33 cellular contexts compared by ENCODE assay signal in the genomic region with DNA sequence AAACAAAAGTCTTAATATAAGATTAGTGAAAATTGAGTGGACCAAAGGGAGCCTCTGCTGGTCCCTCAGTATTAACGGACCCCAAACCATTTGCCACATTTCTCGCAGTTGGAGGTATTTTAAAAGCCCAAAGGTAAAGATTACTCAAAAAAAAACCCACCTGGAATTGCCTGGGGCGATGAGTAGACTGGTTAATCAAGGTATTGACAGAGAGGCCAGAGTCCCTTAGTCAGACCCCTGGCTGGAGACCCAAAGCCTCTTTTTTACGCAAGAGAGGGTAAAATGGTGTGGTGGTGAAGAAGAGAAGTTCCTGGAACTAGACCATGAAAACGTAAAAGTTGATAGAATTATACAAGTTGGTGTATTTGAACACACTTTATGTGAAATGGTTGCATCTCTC.
"Had no signal": no experiment of that assay in that cellular context is flagged by ENCODE, and none has a peak within 500 bp of the region (broad histone marks: within the 10 kb centered on the region; RNA-seq: fewer than 3 reads in every experiment).

No MANE protein-coding gene starts in this region.

- H3K27ac ChIP-seq: adrenal gland, breast epithelium, cardiac muscle cell, colonic mucosa, foreskin keratinocyte, gastrocnemius medialis had no signal

- H3K4me1 ChIP-seq: adrenal gland, breast epithelium, colonic mucosa, foreskin keratinocyte, gastrocnemius medialis had no signal

- H3K9me3 ChIP-seq: adrenal gland, breast epithelium, colonic mucosa, gastrocnemius medialis had no signal

- FAIRE-seq: endometrium had no signal

- H3K9me3 Mint-ChIP-seq: activated CD4-positive, alpha-beta memory T cell treated with anti-CD3 and anti-CD28 coated beads for 36 hours; activated CD4-positive, alpha-beta T cell treated with anti-CD3 and anti-CD28 coated beads, Interleukin-2, amount 10 ng/mL, durations not matched to agents 24 days and 14 days; activated naive CD4-positive, alpha-beta T cell treated with anti-CD3 and anti-CD28 coated beads for 36 hours; activated naive CD4-positive, alpha-beta T cell treated with anti-CD3 and anti-CD28 coated beads, Interleukin-2, amount 50 U/mL, for 24 hours; activated naive CD8-positive, alpha-beta T cell treated with anti-CD3 and anti-CD28 coated beads for 36 hours; activated naive CD8-positive, alpha-beta T cell treated with anti-CD3 and anti-CD28 coated beads, Interleukin-2, amount 50 U/mL, for 24 hours; activated T-helper 1 cell treated with anti-CD3 and anti-CD28 coated beads, Interleukin-12 subunit alpha, Interleukin-12 subunit beta, Interleukin-2, Interleukin-4 antibody, amounts not matched to agents 30 ng/mL and 10 ng/mL and 1 ng/mL, durations not matched to agents 14 hours and 24 hours and 36 hours; activated T-helper 2 cell treated with anti-CD3 and anti-CD28 coated beads, Interferon-gamma antibody, Interleukin-2, Interleukin-4, amounts not matched to agents 10 μg/mL and 5 μg/mL and 100 μg/mL, durations not matched to agents 14 hours and 24 hours and 36 hours; brain had no signal

- H3K36me3 Mint-ChIP-seq: activated CD4-positive, alpha-beta memory T cell treated with anti-CD3 and anti-CD28 coated beads for 36 hours; activated CD8-positive, alpha-beta memory T cell treated with anti-CD3 and anti-CD28 coated beads, Interleukin-2, amount 10 ng/mL, durations not matched to agents 7 days and 5 days; activated naive CD4-positive, alpha-beta T cell treated with anti-CD3 and anti-CD28 coated beads, Interleukin-2, amount 50 U/mL, for 24 hours; activated naive CD8-positive, alpha-beta T cell treated with anti-CD3 and anti-CD28 coated beads for 36 hours; brain had no signal

- H3K4me1 Mint-ChIP-seq: activated CD4-positive, alpha-beta T cell treated with anti-CD3 and anti-CD28 coated beads for 36 hours; activated CD4-positive, alpha-beta T cell treated with anti-CD3 and anti-CD28 coated beads, Interleukin-2, amount 10 ng/mL, durations not matched to agents 24 days and 14 days; activated CD8-positive, alpha-beta memory T cell treated with anti-CD3 and anti-CD28 coated beads, Interleukin-2, amount 10 ng/mL, durations not matched to agents 7 days and 5 days; activated naive CD4-positive, alpha-beta T cell treated with anti-CD3 and anti-CD28 coated beads, Interleukin-2, amount 50 U/mL, for 24 hours; activated naive CD8-positive, alpha-beta T cell treated with anti-CD3 and anti-CD28 coated beads for 36 hours; activated naive CD8-positive, alpha-beta T cell treated with anti-CD3 and anti-CD28 coated beads, Interleukin-2, amount 50 U/mL, for 24 hours; brain had no signal

- H3K27me3 Mint-ChIP-seq: activated CD4-positive, alpha-beta memory T cell treated with anti-CD3 and anti-CD28 coated beads for 36 hours; activated CD4-positive, alpha-beta T cell treated with anti-CD3 and anti-CD28 coated beads, Interleukin-2, amount 10 ng/mL, durations not matched to agents 24 days and 14 days; activated naive CD8-positive, alpha-beta T cell treated with anti-CD3 and anti-CD28 coated beads, Interleukin-2, amount 50 U/mL, for 24 hours had no signal

- H3K27me3 ChIP-seq: adrenal gland, breast epithelium, cardiac muscle cell, colonic mucosa, foreskin keratinocyte, gastrocnemius medialis had no signal

- H3K27ac Mint-ChIP-seq: activated CD4-positive, alpha-beta memory T cell treated with anti-CD3 and anti-CD28 coated beads for 36 hours; activated CD4-positive, alpha-beta T cell treated with anti-CD3 and anti-CD28 coated beads for 36 hours; activated CD4-positive, alpha-beta T cell treated with anti-CD3 and anti-CD28 coated beads, Interleukin-2, amount 10 ng/mL, durations not matched to agents 24 days and 14 days; activated CD8-positive, alpha-beta memory T cell treated with anti-CD3 and anti-CD28 coated beads, Interleukin-2, amount 10 ng/mL, durations not matched to agents 7 days and 5 days; activated CD8-positive, alpha-beta T cell treated with anti-CD3 and anti-CD28 coated beads, Interleukin-2, amount 10 ng/mL, durations not matched to agents 7 days and 5 days; activated naive CD4-positive, alpha-beta T cell treated with anti-CD3 and anti-CD28 coated beads for 36 hours; activated naive CD4-positive, alpha-beta T cell treated with anti-CD3 and anti-CD28 coated beads, Interleukin-2, amount 50 U/mL, for 24 hours; activated naive CD8-positive, alpha-beta T cell treated with anti-CD3 and anti-CD28 coated beads for 36 hours; activated naive CD8-positive, alpha-beta T cell treated with anti-CD3 and anti-CD28 coated beads, Interleukin-2, amount 50 U/mL, for 24 hours; activated T-helper 1 cell treated with anti-CD3 and anti-CD28 coated beads, Interleukin-12 subunit alpha, Interleukin-12 subunit beta, Interleukin-2, Interleukin-4 antibody, amounts not matched to agents 30 ng/mL and 10 ng/mL and 1 ng/mL, durations not matched to agents 14 hours and 24 hours and 36 hours; activated T-helper 2 cell treated with anti-CD3 and anti-CD28 coated beads, Interferon-gamma antibody, Interleukin-2, Interleukin-4, amounts not matched to agents 10 μg/mL and 5 μg/mL and 100 μg/mL, durations not matched to agents 14 hours and 24 hours and 36 hours; brain had no signal

- DNase-seq: activated CD4-positive, alpha-beta memory T cell treated with anti-CD3 and anti-CD28 coated beads for 36 hours; activated CD4-positive, alpha-beta T cell treated with anti-CD3 and anti-CD28 coated beads for 36 hours; activated CD4-positive, alpha-beta T cell treated with anti-CD3 and anti-CD28 coated beads, Interleukin-2, amount 10 ng/mL, durations not matched to agents 24 days and 14 days; activated CD4-positive, CD25-positive, alpha-beta regulatory T cell; activated CD4-positive, CD25-positive, alpha-beta regulatory T cell treated with anti-CD3 and anti-CD28 coated beads, Interleukin-2, amount 50 U/mL, for 72 hours; activated CD8-positive, alpha-beta memory T cell treated with anti-CD3 and anti-CD28 coated beads, Interleukin-2, amount 10 ng/mL, durations not matched to agents 7 days and 5 days; activated CD8-positive, alpha-beta memory T cell treated with anti-CD3 and anti-CD28 coated beads, Interleukin-2, amount 50 U/mL, for 4 hours; activated CD8-positive, alpha-beta T cell treated with anti-CD3 and anti-CD28 coated beads, Interleukin-2, amount 10 ng/mL, durations not matched to agents 7 days and 5 days; activated effector memory CD4-positive, alpha-beta T cell treated with anti-CD3 and anti-CD28 coated beads, Interleukin-2, amount 50 U/mL, for 16 hours; activated naive CD4-positive, alpha-beta T cell treated with anti-CD3 and anti-CD28 coated beads for 36 hours; activated naive CD8-positive, alpha-beta T cell treated with anti-CD3 and anti-CD28 coated beads for 36 hours; activated naive CD8-positive, alpha-beta T cell treated with anti-CD3 and anti-CD28 coated beads, Interleukin-2, amount 50 U/mL, for 24 hours; activated T-cell treated with anti-CD3 and anti-CD28 coated beads, Interleukin-2, amount 50 U/mL, for 1 hour; activated T-cell treated with anti-CD3 and anti-CD28 coated beads, Interleukin-2, amount 50 U/mL, for 48 hours; amygdala; aorta; central memory CD4-positive, alpha-beta T cell; cerebellar nuclear complex; colonic mucosa; effector CD8-positive, alpha-beta T cell; gastrocnemius medialis; glutamatergic neuron; T-helper 2 cell had no signal

- ATAC-seq: activated CD4-positive, alpha-beta T cell treated with anti-CD3 and anti-CD28 coated beads for 36 hours; activated CD8-positive, alpha-beta memory T cell treated with anti-CD3 and anti-CD28 coated beads, Interleukin-2, amount 10 ng/mL, durations not matched to agents 7 days and 5 days; activated CD8-positive, alpha-beta T cell treated with anti-CD3 and anti-CD28 coated beads, Interleukin-2, amount 10 ng/mL, durations not matched to agents 7 days and 5 days; activated naive CD8-positive, alpha-beta T cell treated with anti-CD3 and anti-CD28 coated beads, Interleukin-2, amount 50 U/mL, for 24 hours; esophagus mucosa; gastrocnemius medialis had no signal

- H3K36me3 ChIP-seq: adrenal gland, breast epithelium, cardiac muscle cell, colonic mucosa, gastrocnemius medialis had no signal

- H3K4me3 Mint-ChIP-seq: activated CD4-positive, alpha-beta memory T cell treated with anti-CD3 and anti-CD28 coated beads for 36 hours; activated CD4-positive, alpha-beta T cell treated with anti-CD3 and anti-CD28 coated beads for 36 hours; activated CD4-positive, alpha-beta T cell treated with anti-CD3 and anti-CD28 coated beads, Interleukin-2, amount 10 ng/mL, durations not matched to agents 24 days and 14 days; activated CD8-positive, alpha-beta memory T cell treated with anti-CD3 and anti-CD28 coated beads, Interleukin-2, amount 10 ng/mL, durations not matched to agents 7 days and 5 days; activated CD8-positive, alpha-beta T cell treated with anti-CD3 and anti-CD28 coated beads, Interleukin-2, amount 10 ng/mL, durations not matched to agents 7 days and 5 days; activated naive CD4-positive, alpha-beta T cell treated with anti-CD3 and anti-CD28 coated beads for 36 hours; activated naive CD4-positive, alpha-beta T cell treated with anti-CD3 and anti-CD28 coated beads, Interleukin-2, amount 50 U/mL, for 24 hours; activated naive CD8-positive, alpha-beta T cell treated with anti-CD3 and anti-CD28 coated beads for 36 hours; activated naive CD8-positive, alpha-beta T cell treated with anti-CD3 and anti-CD28 coated beads, Interleukin-2, amount 50 U/mL, for 24 hours; activated T-helper 1 cell treated with anti-CD3 and anti-CD28 coated beads, Interleukin-12 subunit alpha, Interleukin-12 subunit beta, Interleukin-2, Interleukin-4 antibody, amounts not matched to agents 30 ng/mL and 10 ng/mL and 1 ng/mL, durations not matched to agents 14 hours and 24 hours and 36 hours; brain had no signal

- H3K4me3 ChIP-seq: adrenal gland, breast epithelium, cardiac muscle cell, colonic mucosa, gastrocnemius medialis had no signal
